In the genomic region with DNA sequence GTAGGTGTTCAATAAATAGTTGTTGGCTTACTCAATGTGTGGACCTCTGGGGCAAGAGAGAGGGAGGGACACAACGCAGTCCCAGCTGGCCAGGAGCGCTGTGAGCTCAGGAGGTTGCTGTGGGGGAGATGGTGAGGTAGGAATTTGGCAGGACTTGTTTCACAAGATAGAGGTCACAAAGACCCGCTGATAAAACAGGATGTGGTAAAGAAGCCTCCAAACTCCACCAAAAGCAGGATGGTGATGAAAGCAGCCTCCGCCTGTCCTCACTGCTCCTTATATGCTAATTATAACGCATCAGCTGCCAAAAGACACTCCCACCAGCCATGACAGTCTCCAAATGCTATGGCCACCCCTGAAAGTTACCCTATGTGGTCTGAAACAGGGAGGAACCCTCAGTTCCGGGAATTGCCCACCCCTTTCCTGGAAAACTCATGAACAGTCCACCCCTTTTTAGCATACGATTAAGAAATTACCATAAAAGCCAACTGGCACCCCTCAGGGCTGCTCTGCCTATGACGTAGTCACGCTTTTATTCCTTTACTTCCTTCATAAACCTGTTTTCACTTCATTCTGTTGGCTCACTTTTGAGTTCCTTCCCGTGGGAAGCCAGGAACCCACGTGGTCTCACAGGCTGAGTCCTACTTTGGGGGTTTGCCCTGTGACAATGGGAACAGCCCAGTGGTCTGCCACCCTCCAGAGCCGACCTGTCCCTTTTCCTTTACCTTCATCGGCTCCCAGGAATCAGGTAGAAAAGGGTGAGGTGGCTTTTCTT, we compare ENCODE assay signal across 1 cellular context.
TF ChIP-seq lines count a peak whose summit lies in the region.

No MANE protein-coding gene starts in this region.

TF ChIP-seq in K562, 482 proteins besides CTCF, POLR2A, EP300 and RAD21:
- TF ChIP-seq, protein P1, sequence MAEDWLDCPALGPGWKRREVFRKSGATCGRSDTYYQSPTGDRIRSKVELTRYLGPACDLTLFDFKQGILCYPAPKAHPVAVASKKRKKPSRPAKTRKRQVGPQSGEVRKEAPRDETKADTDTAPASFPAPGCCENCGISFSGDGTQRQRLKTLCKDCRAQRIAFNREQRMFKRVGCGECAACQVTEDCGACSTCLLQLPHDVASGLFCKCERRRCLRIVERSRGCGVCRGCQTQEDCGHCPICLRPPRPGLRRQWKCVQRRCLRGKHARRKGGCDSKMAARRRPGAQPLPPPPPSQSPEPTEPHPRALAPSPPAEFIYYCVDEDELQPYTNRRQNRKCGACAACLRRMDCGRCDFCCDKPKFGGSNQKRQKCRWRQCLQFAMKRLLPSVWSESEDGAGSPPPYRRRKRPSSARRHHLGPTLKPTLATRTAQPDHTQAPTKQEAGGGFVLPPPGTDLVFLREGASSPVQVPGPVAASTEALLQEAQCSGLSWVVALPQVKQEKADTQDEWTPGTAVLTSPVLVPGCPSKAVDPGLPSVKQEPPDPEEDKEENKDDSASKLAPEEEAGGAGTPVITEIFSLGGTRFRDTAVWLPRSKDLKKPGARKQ (CRISPR knock-in tag; IDR thresholded peaks at IDR 0.05), result no peak
- TF ChIP-seq BRCA1 (IDR thresholded peaks at IDR 0.05) (no peak), BRCA1 (CRISPR knock-in tag; IDR thresholded peaks at IDR 0.05) (no peak), KDM1A (IDR thresholded peaks at IDR 0.05) (no peak), STAT5A (IDR thresholded peaks at IDR 0.05; ENCODE audit: borderline replicate concordance, low read length) (peak; percentile 88), TRIM24 (IDR thresholded peaks at IDR 0.05) (peak in 1 of 2 experiments; percentile 26; a peak in 1 of 4 replicates), DMBX1 (CRISPR knock-in tag; IDR thresholded peaks at IDR 0.05; ENCODE audit: borderline replicate concordance) (no peak), CXXC5 (CRISPR knock-in tag; IDR thresholded peaks at IDR 0.05) (no peak), ZNF174 (CRISPR knock-in tag; IDR thresholded peaks at IDR 0.05) (no peak)
- TF ChIP-seq, protein P2, sequence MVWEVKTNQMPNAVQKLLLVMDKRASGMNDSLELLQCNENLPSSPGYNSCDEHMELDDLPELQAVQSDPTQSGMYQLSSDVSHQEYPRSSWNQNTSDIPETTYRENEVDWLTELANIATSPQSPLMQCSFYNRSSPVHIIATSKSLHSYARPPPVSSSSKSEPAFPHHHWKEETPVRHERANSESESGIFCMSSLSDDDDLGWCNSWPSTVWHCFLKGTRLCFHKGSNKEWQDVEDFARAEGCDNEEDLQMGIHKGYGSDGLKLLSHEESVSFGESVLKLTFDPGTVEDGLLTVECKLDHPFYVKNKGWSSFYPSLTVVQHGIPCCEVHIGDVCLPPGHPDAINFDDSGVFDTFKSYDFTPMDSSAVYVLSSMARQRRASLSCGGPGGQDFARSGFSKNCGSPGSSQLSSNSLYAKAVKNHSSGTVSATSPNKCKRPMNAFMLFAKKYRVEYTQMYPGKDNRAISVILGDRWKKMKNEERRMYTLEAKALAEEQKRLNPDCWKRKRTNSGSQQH (CRISPR knock-in tag; IDR thresholded peaks at IDR 0.05), result no peak
- TF ChIP-seq, protein P3, sequence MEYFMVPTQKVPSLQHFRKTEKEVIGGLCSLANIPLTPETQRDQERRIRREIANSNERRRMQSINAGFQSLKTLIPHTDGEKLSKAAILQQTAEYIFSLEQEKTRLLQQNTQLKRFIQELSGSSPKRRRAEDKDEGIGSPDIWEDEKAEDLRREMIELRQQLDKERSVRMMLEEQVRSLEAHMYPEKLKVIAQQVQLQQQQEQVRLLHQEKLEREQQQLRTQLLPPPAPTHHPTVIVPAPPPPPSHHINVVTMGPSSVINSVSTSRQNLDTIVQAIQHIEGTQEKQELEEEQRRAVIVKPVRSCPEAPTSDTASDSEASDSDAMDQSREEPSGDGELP (CRISPR knock-in tag; IDR thresholded peaks at IDR 0.05; ENCODE audit: borderline replicate concordance), result peak; percentile 43; the same call in 1 of the 2 replicates
- TF ChIP-seq, protein P4, sequence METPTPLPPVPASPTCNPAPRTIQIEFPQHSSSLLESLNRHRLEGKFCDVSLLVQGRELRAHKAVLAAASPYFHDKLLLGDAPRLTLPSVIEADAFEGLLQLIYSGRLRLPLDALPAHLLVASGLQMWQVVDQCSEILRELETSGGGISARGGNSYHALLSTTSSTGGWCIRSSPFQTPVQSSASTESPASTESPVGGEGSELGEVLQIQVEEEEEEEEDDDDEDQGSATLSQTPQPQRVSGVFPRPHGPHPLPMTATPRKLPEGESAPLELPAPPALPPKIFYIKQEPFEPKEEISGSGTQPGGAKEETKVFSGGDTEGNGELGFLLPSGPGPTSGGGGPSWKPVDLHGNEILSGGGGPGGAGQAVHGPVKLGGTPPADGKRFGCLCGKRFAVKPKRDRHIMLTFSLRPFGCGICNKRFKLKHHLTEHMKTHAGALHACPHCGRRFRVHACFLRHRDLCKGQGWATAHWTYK (CRISPR knock-in tag; IDR thresholded peaks at IDR 0.05), result no peak
- TF ChIP-seq, protein P5, sequence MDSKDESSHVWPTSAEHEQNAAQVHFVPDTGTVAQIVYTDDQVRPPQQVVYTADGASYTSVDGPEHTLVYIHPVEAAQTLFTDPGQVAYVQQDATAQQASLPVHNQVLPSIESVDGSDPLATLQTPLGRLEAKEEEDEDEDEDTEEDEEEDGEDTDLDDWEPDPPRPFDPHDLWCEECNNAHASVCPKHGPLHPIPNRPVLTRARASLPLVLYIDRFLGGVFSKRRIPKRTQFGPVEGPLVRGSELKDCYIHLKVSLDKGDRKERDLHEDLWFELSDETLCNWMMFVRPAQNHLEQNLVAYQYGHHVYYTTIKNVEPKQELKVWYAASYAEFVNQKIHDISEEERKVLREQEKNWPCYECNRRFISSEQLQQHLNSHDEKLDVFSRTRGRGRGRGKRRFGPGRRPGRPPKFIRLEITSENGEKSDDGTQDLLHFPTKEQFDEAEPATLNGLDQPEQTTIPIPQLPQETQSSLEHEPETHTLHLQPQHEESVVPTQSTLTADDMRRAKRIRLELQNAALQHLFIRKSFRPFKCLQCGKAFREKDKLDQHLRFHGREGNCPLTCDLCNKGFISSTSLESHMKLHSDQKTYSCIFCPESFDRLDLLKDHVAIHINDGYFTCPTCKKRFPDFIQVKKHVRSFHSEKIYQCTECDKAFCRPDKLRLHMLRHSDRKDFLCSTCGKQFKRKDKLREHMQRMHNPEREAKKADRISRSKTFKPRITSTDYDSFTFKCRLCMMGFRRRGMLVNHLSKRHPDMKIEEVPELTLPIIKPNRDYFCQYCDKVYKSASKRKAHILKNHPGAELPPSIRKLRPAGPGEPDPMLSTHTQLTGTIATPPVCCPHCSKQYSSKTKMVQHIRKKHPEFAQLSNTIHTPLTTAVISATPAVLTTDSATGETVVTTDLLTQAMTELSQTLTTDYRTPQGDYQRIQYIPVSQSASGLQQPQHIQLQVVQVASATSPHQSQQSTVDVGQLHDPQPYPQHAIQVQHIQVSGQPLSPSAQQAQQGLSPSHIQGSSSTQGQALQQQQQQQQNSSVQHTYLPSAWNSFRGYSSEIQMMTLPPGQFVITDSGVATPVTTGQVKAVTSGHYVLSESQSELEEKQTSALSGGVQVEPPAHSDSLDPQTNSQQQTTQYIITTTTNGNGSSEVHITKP (IDR thresholded peaks at IDR 0.05; ENCODE audit: partially characterized antibody), result no peak
